ENCODE assay signal across 8 cellular contexts in the genomic region with DNA sequence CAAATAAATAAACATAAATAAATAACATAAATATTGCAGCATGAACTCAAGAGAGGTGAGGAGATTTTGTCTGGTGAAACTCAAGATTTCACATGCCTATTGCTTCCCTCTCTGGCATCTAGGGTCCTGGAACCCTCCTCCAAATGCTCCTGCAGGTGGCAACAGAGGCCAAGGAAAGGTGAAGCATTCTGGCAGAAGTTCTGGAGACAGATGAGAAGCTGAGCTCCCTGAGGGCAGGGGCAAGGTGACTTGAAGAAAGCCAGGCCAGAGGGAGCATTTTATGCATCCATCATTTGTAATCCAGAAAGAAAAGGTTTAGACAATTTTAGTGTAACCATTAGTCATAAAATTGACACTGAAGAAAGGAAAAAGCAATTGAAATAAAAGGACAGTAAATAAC.
DNase-seq lines count a peak whose midpoint lies in the region; ATAC-seq and TF ChIP-seq lines count a peak whose summit lies in the region.

No MANE protein-coding gene starts in this region.

- peak; percentile 27 for ATAC-seq in GM21825 (IDR thresholded peaks at IDR 0.05; ENCODE audit: unreplicated experiment)
- ATAC-seq in HG03196 (IDR thresholded peaks at IDR 0.05; ENCODE audit: unreplicated experiment), result no peak

- CTCF ChIA-PET in activated CD4-positive, alpha-beta memory T cell treated with anti-CD3 and anti-CD28 coated beads, Interleukin-2, amount 10 ng/mL, durations not matched to agents 7 days and 5 days (lab: Charles Lee), result interaction anchor here (0.7 to 14.8 kb wide), 25 partner anchors 8 to 1271 kb away, joined by 3 to 293 read pairs (median 4); partner anchors contain the start of genes ENDOD1, FAM76B, SESN3 and SRSF8

- DNase-seq in NCI-H446 (lab: John Stamatoyannopoulos, UW), result peak; percentile 37 to 80
- peak; percentile 73 for DNase-seq in activated CD4-positive, alpha-beta memory T cell treated with anti-CD3 and anti-CD28 coated beads, Interleukin-2, amount 10 ng/mL, durations not matched to agents 7 days and 5 days
- DNase-seq in esophagus muscularis mucosa (ENCODE audit: extremely low spot score), result no peak
- peak; percentile 52 for DNase-seq in prostate gland (ENCODE audit: low spot score)
- no peak for DNase-seq in NCI-H146 (lab: John Stamatoyannopoulos, UW)

- H3K27me3 ChIP-seq in BLaER1, result peaks cover 14% of the 10 kb centered on the region; the same call in 1 of the 2 replicates
- H3K27me3 ChIP-seq in esophagus muscularis mucosa, result no peaks in the 10 kb centered on the region
- no peaks in the 10 kb centered on the region for H3K27me3 ChIP-seq in prostate gland (replicated peaks; ENCODE audit: insufficient read depth)

- no peak overlapping the region for H3K9ac ChIP-seq in BLaER1

- peaks cover 40% of the 10 kb centered on the region for H3K4me1 Mint-ChIP-seq in activated CD4-positive, alpha-beta memory T cell treated with anti-CD3 and anti-CD28 coated beads, Interleukin-2, amount 10 ng/mL, durations not matched to agents 7 days and 5 days

- no peak overlapping the region for H3K27ac Mint-ChIP-seq in activated CD4-positive, alpha-beta memory T cell treated with anti-CD3 and anti-CD28 coated beads, Interleukin-2, amount 10 ng/mL, durations not matched to agents 7 days and 5 days

- intact Hi-C loops in esophagus muscularis mucosa (cut with DNase I), result loop anchor here (5.0 to 10.0 kb wide), 4 partner anchors 78 to 360 kb away; partner anchors contain the start of genes CWC15, KDM4D and SESN3
- intact Hi-C loops in prostate gland (cut with DNase I), result loop anchor here (2.0 to 10.0 kb wide), 3 partner anchors 67 to 180 kb away; partner anchors contain the start of genes ENDOD1 and SESN3

- no peaks in the 10 kb centered on the region for H3K9me3 Mint-ChIP-seq in activated CD4-positive, alpha-beta memory T cell treated with anti-CD3 and anti-CD28 coated beads, Interleukin-2, amount 10 ng/mL, durations not matched to agents 7 days and 5 days

- no peak overlapping the region for H3K4me3 Mint-ChIP-seq in activated CD4-positive, alpha-beta memory T cell treated with anti-CD3 and anti-CD28 coated beads, Interleukin-2, amount 10 ng/mL, durations not matched to agents 7 days and 5 days

- TF ChIP-seq CTCF in esophagus muscularis mucosa (IDR thresholded peaks at IDR 0.05) (peak; percentile 37 to 49 (median 42)), prostate gland (IDR thresholded peaks at IDR 0.05) (peak in 3 of 4 experiments; percentile 48 to 69 (median 66))

- no peaks in the 10 kb centered on the region for H4K20me1 ChIP-seq in BLaER1

- TF ChIP-seq POLR2A in esophagus muscularis mucosa (IDR thresholded peaks at IDR 0.05; ENCODE audit: low read depth) (no peak), prostate gland (IDR thresholded peaks at IDR 0.05) (no peak)

- no peak overlapping the region for H3K27ac ChIP-seq in BLaER1
- H3K27ac ChIP-seq in esophagus muscularis mucosa (replicated peaks in 1 of 4), result no peak overlapping the region
- no peak overlapping the region for H3K27ac ChIP-seq in prostate gland

- no peaks in the 10 kb centered on the region for H3K36me3 Mint-ChIP-seq in activated CD4-positive, alpha-beta memory T cell treated with anti-CD3 and anti-CD28 coated beads, Interleukin-2, amount 10 ng/mL, durations not matched to agents 7 days and 5 days (ENCODE audit: low read depth)

- peak overlapping the region; percentile 79 for H3K4me2 ChIP-seq in BLaER1

- H3K4me3 ChIP-seq in BLaER1 (no peak overlapping the region), esophagus muscularis mucosa (no peak overlapping the region), prostate gland (no peak overlapping the region)

- no peaks in the 10 kb centered on the region for H3K27me3 Mint-ChIP-seq in activated CD4-positive, alpha-beta memory T cell treated with anti-CD3 and anti-CD28 coated beads, Interleukin-2, amount 10 ng/mL, durations not matched to agents 7 days and 5 days

- H3K4me1 ChIP-seq in BLaER1 (peaks cover 44% of the 10 kb centered on the region), esophagus muscularis mucosa (peaks cover 11 to 66% (median 59%) of the 10 kb centered on the region in 4 donors), prostate gland (replicated peaks) (no peaks in the 10 kb centered on the region)

- POLR2A ChIA-PET in activated CD4-positive, alpha-beta memory T cell treated with anti-CD3 and anti-CD28 coated beads, Interleukin-2, amount 10 ng/mL, durations not matched to agents 7 days and 5 days (lab: Charles Lee), result interaction anchor here (2.4 to 8.8 kb wide), 7 partner anchors 75 to 636 kb away, joined by 9 to 88 read pairs (median 20); partner anchors contain the start of genes CEP57, FAM76B, SESN3 and SRSF8

- H3K36me3 ChIP-seq in BLaER1 (no peaks in the 10 kb centered on the region), esophagus muscularis mucosa (no peaks in the 10 kb centered on the region), prostate gland (no peaks in the 10 kb centered on the region)

- H3K9me3 ChIP-seq in BLaER1, result no peaks in the 10 kb centered on the region
- H3K9me3 ChIP-seq in esophagus muscularis mucosa, result no peaks in the 10 kb centered on the region
- no peaks in the 10 kb centered on the region for H3K9me3 ChIP-seq in prostate gland

- no peak for TF ChIP-seq EP300 in esophagus muscularis mucosa (IDR thresholded peaks at IDR 0.05)

Comparison
In these comparisons a context has a peak if more than half of its experiments do, and no peak if none do; other contexts are left out.
1. DNase-seq: peak in NCI-H446 (2 of 2), activated CD4-positive, alpha-beta memory T cell treated with anti-CD3 and anti-CD28 coated beads, Interleukin-2, amount 10 ng/mL, durations not matched to agents 7 days and 5 days (single experiment) and prostate gland (single experiment); none in esophagus muscularis mucosa (single experiment) and NCI-H146 (single experiment).